13 cellular contexts compared by ENCODE assay signal in the genomic region with DNA sequence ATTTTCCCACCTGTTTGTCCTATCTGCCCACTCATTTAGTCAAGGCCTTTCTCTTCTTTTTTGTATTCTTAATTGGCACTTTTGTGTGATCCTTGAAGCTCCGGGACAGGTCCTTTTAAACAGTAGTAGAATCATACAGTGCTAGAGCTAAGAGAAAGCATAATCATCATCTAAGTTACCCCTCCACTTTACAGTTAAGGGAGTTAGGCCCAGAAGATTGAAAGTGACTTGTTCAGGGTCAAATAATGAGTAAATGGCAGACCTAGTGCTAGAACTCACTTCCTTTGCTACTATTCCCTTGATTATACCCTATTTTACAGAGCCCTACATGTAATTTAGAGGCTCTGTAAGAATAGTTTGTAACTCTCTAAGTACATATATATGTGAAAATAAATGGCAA. TPM values are rescaled to one million over a fixed set of nuclear protein-coding genes. Genes with fewer than 3 reads are reported as not detected.
DNase-seq lines count a peak whose midpoint lies in the region; ATAC-seq and TF ChIP-seq lines count a peak whose summit lies in the region.
"Had no signal": no experiment of that assay in that cellular context is flagged by ENCODE, and none has a peak within 500 bp of the region (broad histone marks: within the 10 kb centered on the region; RNA-seq: fewer than 3 reads in every experiment).

No MANE protein-coding gene starts in this region.

- no peaks in the 10 kb centered on the region for H3K27me3 Mint-ChIP-seq in endodermal cell (ENCODE audit: insufficient read depth)
- H3K27me3 Mint-ChIP-seq in effector memory CD8-positive, alpha-beta T cell, result peaks cover 0 to 1% of the 10 kb centered on the region in 2 donors

- peak overlapping the region; percentile 94 for H3K4me3 ChIP-seq in BLaER1
- peak overlapping the region; percentile 71 for H3K4me3 ChIP-seq in NB4 (ENCODE audit: low read depth, low read length)
- H3K4me3 ChIP-seq in endodermal cell (ENCODE audit: low read length), result peak overlapping the region; percentile 90
- H3K4me3 ChIP-seq in trophoblast cell (ENCODE audit: low read depth, low read length), result no peak overlapping the region
- no peak overlapping the region for H3K4me3 ChIP-seq in mucosa of descending colon

- no peak overlapping the region for H2AFZ ChIP-seq in trophoblast cell (ENCODE audit: insufficient read depth, low read length, poor library complexity)

- H3K4ac ChIP-seq in trophoblast cell (ENCODE audit: low read depth, low read length), result peak overlapping the region; percentile 89

- H3K79me1 ChIP-seq in trophoblast cell (ENCODE audit: low read length), result peaks cover 13% of the 10 kb centered on the region

- peak overlapping the region; percentile 99; the same call in 1 of the 2 replicates for H3K27ac ChIP-seq in BLaER1
- H3K27ac ChIP-seq in endodermal cell (ENCODE audit: low read depth, low read length), result no peak overlapping the region
- no peak overlapping the region for H3K27ac ChIP-seq in trophoblast cell (ENCODE audit: low read depth, low read length)
- H3K27ac ChIP-seq: SJSA1 had no signal

- no peak overlapping the region for H2BK120ac ChIP-seq in trophoblast cell (ENCODE audit: insufficient read depth, low read length, poor library complexity)

- no peaks in the 10 kb centered on the region for H3K36me3 Mint-ChIP-seq in endodermal cell (ENCODE audit: low read depth)
- H3K36me3 Mint-ChIP-seq in effector memory CD8-positive, alpha-beta T cell (ENCODE audit: insufficient read depth), result peaks cover 8% of the 10 kb centered on the region

- H3K79me2 ChIP-seq in trophoblast cell (ENCODE audit: control insufficient read depth, insufficient read depth, low read length, poor library complexity), result peaks cover 12% of the 10 kb centered on the region

- TF ChIP-seq POLR2A in NB4 (IDR thresholded peaks at IDR 0.05; ENCODE audit: extremely low read depth, insufficient read length), result no peak

- peaks cover 15% of the 10 kb centered on the region for H3K4me1 Mint-ChIP-seq in endodermal cell
- peaks cover 30 to 38% of the 10 kb centered on the region in 2 donors for H3K4me1 Mint-ChIP-seq in effector memory CD8-positive, alpha-beta T cell (ENCODE audit: low read depth in 2 of 2)

- no peak overlapping the region for H4K8ac ChIP-seq in trophoblast cell (ENCODE audit: low read depth, low read length)

- H3K36me3 ChIP-seq in BLaER1 (no peaks in the 10 kb centered on the region), endodermal cell (ENCODE audit: control insufficient read depth, insufficient read depth, low read length) (no peaks in the 10 kb centered on the region), trophoblast cell (ENCODE audit: control insufficient read depth in 1 of 2, insufficient read depth in 2 of 2, low read length in 2 of 2) (no peaks in the 10 kb centered on the region), mucosa of descending colon (ENCODE audit: low read depth) (no peaks in the 10 kb centered on the region)

- H3K4me2 ChIP-seq in BLaER1 (peak overlapping the region; percentile 90), trophoblast cell (ENCODE audit: low read length) (no peak overlapping the region)

- WGBS in endodermal cell (ENCODE audit: insufficient coverage in 1 of 2, insufficient read length in 1 of 2), 2 experiments, result 78% methylated on average over 1 of the region's 1 CpG; no CpG with 5 or more reads in 1 of the 2 experiments
- WGBS in trophoblast cell (ENCODE audit: extremely low coverage, insufficient coverage, insufficient read length), result no CpG with 5 or more reads among the region's 1 CpG

- H3K4me1 ChIP-seq in BLaER1, result peaks cover 33% of the 10 kb centered on the region
- peaks cover 3% of the 10 kb centered on the region for H3K4me1 ChIP-seq in endodermal cell (ENCODE audit: control insufficient read depth, insufficient read depth, low read length)
- peaks cover 3 to 7% of the 10 kb centered on the region in 2 experiments for H3K4me1 ChIP-seq in trophoblast cell (ENCODE audit: control insufficient read depth in 1 of 2, insufficient read depth in 2 of 2, low read length in 2 of 2)
- peaks cover 34% of the 10 kb centered on the region for H3K4me1 ChIP-seq in mucosa of descending colon (ENCODE audit: low read depth)

- no peak overlapping the region for H4K12ac ChIP-seq in trophoblast cell (ENCODE audit: low read depth, low read length)

- no peak overlapping the region for H3K4me3 Mint-ChIP-seq in endodermal cell
- H3K4me3 Mint-ChIP-seq in effector memory CD8-positive, alpha-beta T cell, result no peak overlapping the region
- H3K4me3 Mint-ChIP-seq: activated T-cell treated with anti-CD3 and anti-CD28 coated beads, Interleukin-2, amount 50 U/mL, for 72 hours had no signal

- H3K9me3 ChIP-seq in BLaER1 (no peaks in the 10 kb centered on the region), endodermal cell (ENCODE audit: control insufficient read depth, low read length) (no peaks in the 10 kb centered on the region), trophoblast cell (ENCODE audit: insufficient read depth, low read depth, low read length) (no peaks in the 10 kb centered on the region), mucosa of descending colon (no peaks in the 10 kb centered on the region)
- H3K9me3 ChIP-seq: SJSA1 had no signal

- no peak for ATAC-seq in mucosa of descending colon
- ATAC-seq in GM19035 (IDR thresholded peaks at IDR 0.05; ENCODE audit: unreplicated experiment), result no peak
- no peak for ATAC-seq in effector memory CD8-positive, alpha-beta T cell (replicated peaks)

- no peak overlapping the region for H3K23ac ChIP-seq in trophoblast cell (ENCODE audit: low read length)

- no peak overlapping the region for H3K14ac ChIP-seq in trophoblast cell (ENCODE audit: low read length)

- H3K27ac Mint-ChIP-seq in endodermal cell, result no peak overlapping the region
- H3K27ac Mint-ChIP-seq in effector memory CD8-positive, alpha-beta T cell, result no peak overlapping the region
- H3K27ac Mint-ChIP-seq: activated T-cell treated with anti-CD3 and anti-CD28 coated beads, Interleukin-2, amount 50 U/mL, for 72 hours had no signal

- H2AK5ac ChIP-seq in trophoblast cell (ENCODE audit: low read length), result no peak overlapping the region

- no peak for TF ChIP-seq CTCF in NB4 (IDR thresholded peaks at IDR 0.05; ENCODE audit: low read depth, low read length)
- TF ChIP-seq CTCF in endodermal cell (conservative IDR thresholded peaks at IDR 0.05), result no peak
- no peak for TF ChIP-seq CTCF in mucosa of descending colon (IDR thresholded peaks at IDR 0.05)

- no peak overlapping the region for H2BK5ac ChIP-seq in trophoblast cell (ENCODE audit: low read depth, low read length, poor library complexity)

- no peak overlapping the region for H2BK12ac ChIP-seq in trophoblast cell (ENCODE audit: low read length)

- intact Hi-C loops in mucosa of descending colon (cut with DNase I, micrococcal nuclease), result no loop called here

- no peaks in the 10 kb centered on the region for H3K27me3 ChIP-seq in BLaER1
- H3K27me3 ChIP-seq in endodermal cell (ENCODE audit: control insufficient read depth, insufficient read depth, low read length, poor library complexity, severe bottlenecking), result no peaks in the 10 kb centered on the region
- H3K27me3 ChIP-seq in trophoblast cell (ENCODE audit: insufficient read depth, low read length), result no peaks in the 10 kb centered on the region
- H3K27me3 ChIP-seq: SJSA1 had no signal

- DNase-seq in NB4 (ENCODE audit: low read depth) (peak; percentile 8), endodermal cell (no peak), trophoblast cell (no peak), mucosa of descending colon (no peak), activated gamma-delta T cell (lab: John Stamatoyannopoulos, UW) (no peak)
- DNase-seq in effector memory CD8-positive, alpha-beta T cell, result no peak
- DNase-seq: DMS 273 treated with DMSO at 0.1 percent for 48 hours, foreskin melanocyte, NCI-H1417 treated with DMSO at 0.1 percent for 48 hours had no signal

- H4K20me1 ChIP-seq in BLaER1, result peaks cover 66% of the 10 kb centered on the region

- no peak overlapping the region for H3K18ac ChIP-seq in trophoblast cell (ENCODE audit: low read length)

- H4K91ac ChIP-seq in trophoblast cell (ENCODE audit: low read depth, low read length), result no peak overlapping the region

- no peaks in the 10 kb centered on the region for H3K9me3 Mint-ChIP-seq in endodermal cell
- no peaks in the 10 kb centered on the region for H3K9me3 Mint-ChIP-seq in effector memory CD8-positive, alpha-beta T cell
- H3K9me3 Mint-ChIP-seq: activated T-cell treated with anti-CD3 and anti-CD28 coated beads, Interleukin-2, amount 50 U/mL, for 72 hours had no signal

- H3K9ac ChIP-seq in BLaER1 (peak overlapping the region; percentile 99; the same call in 1 of the 2 replicates), endodermal cell (ENCODE audit: extremely low read depth, low read length, poor library complexity, severe bottlenecking) (no peak overlapping the region), trophoblast cell (ENCODE audit: low read length) (no peak overlapping the region)

RNA-seq across cellular contexts. Expression of a gene that starts 2.5 kb away (rescaled TPM):
- total RNA-seq in endodermal cell (10 to 100 TPM; 26.3 to 26.9 TPM), mucosa of descending colon (10 to 100 TPM; 36.1 to 59.3 (median 39.1) TPM)
- polyA plus RNA-seq in endodermal cell (2013, experiment 1 of 2), result 43.5 TPM
- polyA plus RNA-seq in endodermal cell (2013, experiment 2 of 2), result 47.6 TPM
- polyA plus RNA-seq in trophoblast cell (2013), result 30.9 and 31.7 TPM in 2 replicates

Comparison
In these comparisons a context has a peak if more than half of its experiments do, and no peak if none do; other contexts are left out.
1. H3K4me3 ChIP-seq: peak in BLaER1 (single experiment), NB4 (single experiment) and endodermal cell (single experiment); none in trophoblast cell (single experiment) and mucosa of descending colon (single experiment).